ENCODE assay signal across 9 cellular contexts in the genomic region with DNA sequence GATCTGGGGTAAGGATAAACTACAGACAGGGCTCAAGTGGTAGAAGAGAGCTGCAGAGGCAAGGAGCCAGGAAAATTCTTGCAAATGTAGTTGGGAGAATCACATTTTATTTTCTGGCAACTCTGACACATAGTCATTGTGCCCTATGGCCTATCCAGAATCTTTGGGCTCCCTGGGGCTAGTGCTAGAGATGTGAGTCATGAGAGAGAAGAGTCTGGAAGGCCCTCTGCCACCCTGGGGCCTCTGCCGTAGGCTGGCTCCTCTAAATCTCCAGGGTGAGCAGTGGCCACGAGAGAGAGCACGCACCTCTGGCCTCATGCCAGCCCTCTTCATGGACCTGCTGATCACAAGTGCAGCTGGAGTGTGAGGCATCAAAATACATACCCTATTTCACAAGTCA.
A peak's percentile ranks its signal among the peaks of the same experiment; 100 is the strongest.
DNase-seq lines count a peak whose midpoint lies in the region; ATAC-seq, FAIRE-seq and TF ChIP-seq lines count a peak whose summit lies in the region.
"Had no signal": no experiment of that assay in that cellular context is flagged by ENCODE, and none has a peak within 500 bp of the region (broad histone marks: within the 10 kb centered on the region; RNA-seq: fewer than 3 reads in every experiment).

No MANE protein-coding gene starts in this region.

- H3K4me1 ChIP-seq in OCI-LY1 (ENCODE audit: insufficient read depth, low read length, severe bottlenecking) (no peaks in the 10 kb centered on the region), skeletal muscle tissue (ENCODE audit: control insufficient read depth in 3 of 3, insufficient read depth in 3 of 3, low read length in 3 of 3) (peaks cover 4 to 15% (median 4%) of the 10 kb centered on the region in 3 donors)

- H3K27ac ChIP-seq in OCI-LY1 (ENCODE audit: low read depth, low read length, poor library complexity, severe bottlenecking): no peak overlapping the region
- peak overlapping the region; percentile 47 for H3K27ac ChIP-seq in skeletal muscle tissue (ENCODE audit: low read depth, low read length)

- no peaks in the 10 kb centered on the region for H3K9me3 ChIP-seq in OCI-LY1 (ENCODE audit: low read length)
- no peaks in the 10 kb centered on the region for H3K9me3 ChIP-seq in skeletal muscle tissue (ENCODE audit: control insufficient read depth in 3 of 3, low read length in 3 of 3)

- no peaks in the 10 kb centered on the region for H3K79me2 ChIP-seq in OCI-LY1 (ENCODE audit: insufficient read depth, low read length)

- H3K9me2 ChIP-seq in OCI-LY1 (ENCODE audit: low read depth, low read length): no peaks in the 10 kb centered on the region

- ATAC-seq in HG03342 (IDR thresholded peaks at IDR 0.05; ENCODE audit: unreplicated experiment): no peak
- no peak for ATAC-seq in GM18858 (IDR thresholded peaks at IDR 0.05; ENCODE audit: unreplicated experiment)

- no peak for TF ChIP-seq CTCF in OCI-LY1 (IDR thresholded peaks at IDR 0.05; ENCODE audit: low read length)

- no peaks in the 10 kb centered on the region for H3F3A ChIP-seq in OCI-LY1 (ENCODE audit: insufficient read depth, low read length)

- no peak overlapping the region for H3K4me2 ChIP-seq in OCI-LY1 (ENCODE audit: low read length)

- H3K4me3 ChIP-seq in OCI-LY1 (ENCODE audit: low read depth, low read length, poor library complexity, severe bottlenecking) (no peak overlapping the region), skeletal muscle tissue (ENCODE audit: low read length in 3 of 3) (no peak overlapping the region)

- DNase-seq in H4 (ENCODE audit: low spot score) (peak; percentile 45), fibroblast of the conjunctiva (ENCODE audit: low read depth) (peak; percentile 87), retina (no peak), RCC 7860 (ENCODE audit: low spot score) (no peak)
- DNase-seq: activated CD4-positive, alpha-beta T cell treated with anti-CD3 and anti-CD28 coated beads for 1 hour had no signal

- H3K27me3 ChIP-seq in OCI-LY1 (ENCODE audit: insufficient read depth, low read length) (no peaks in the 10 kb centered on the region), skeletal muscle tissue (ENCODE audit: control insufficient read depth in 3 of 3, insufficient read depth in 3 of 3, low read length in 3 of 3) (no peaks in the 10 kb centered on the region)

- H4K20me1 ChIP-seq in OCI-LY1 (ENCODE audit: insufficient read depth, low read length): no peaks in the 10 kb centered on the region

- H3K9ac ChIP-seq in OCI-LY1 (ENCODE audit: low read length): no peak overlapping the region
- no peak overlapping the region for H3K9ac ChIP-seq in skeletal muscle tissue (ENCODE audit: low read depth in 1 of 3, low read length in 3 of 3)

- H3K36me3 ChIP-seq in OCI-LY1 (ENCODE audit: insufficient read depth, low read length) (no peaks in the 10 kb centered on the region), skeletal muscle tissue (ENCODE audit: control insufficient read depth in 3 of 3, insufficient read depth in 3 of 3, low read length in 3 of 3) (no peaks in the 10 kb centered on the region)

- no peak for FAIRE-seq in RCC 7860 (lab: Jason Lieb, UNC)

- H2AFZ ChIP-seq in OCI-LY1 (ENCODE audit: low read length): 0 out of 2 replicates have a peak overlapping the region, but pooled peaks have one; percentile 42

Comparison
In these comparisons a context has a peak if more than half of its experiments do, and no peak if none do; other contexts are left out.
1. DNase-seq: peak in H4 (single experiment) and fibroblast of the conjunctiva (single experiment); none in retina (single experiment) and RCC 7860 (single experiment).